Comparison of ENCODE assay signal across 1 cellular context in the genomic region with DNA sequence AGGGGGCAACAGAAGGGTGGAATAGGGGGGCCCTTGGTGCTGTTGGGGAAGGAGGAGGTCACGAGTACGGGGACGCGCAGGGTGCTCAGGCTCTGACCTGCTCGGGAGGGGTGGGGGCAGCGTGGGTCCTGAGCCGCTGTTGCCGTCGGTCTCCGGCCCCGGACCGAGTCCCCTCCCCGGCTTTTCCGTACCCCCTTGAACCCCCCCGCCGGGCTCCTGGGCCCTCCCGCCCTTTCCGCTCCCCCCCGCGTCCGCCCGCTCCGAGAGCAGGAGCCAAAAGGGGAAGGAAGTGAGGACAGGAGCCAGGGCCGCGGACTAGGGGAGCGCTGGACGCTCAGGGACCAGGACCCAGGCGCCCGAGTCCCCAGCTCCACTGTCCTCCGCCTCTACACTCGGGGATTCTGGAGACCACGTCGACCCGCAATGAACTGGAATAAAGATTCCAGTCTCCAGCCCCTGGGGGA.
TF ChIP-seq lines count a peak whose summit lies in the region.

A gene with protein sequence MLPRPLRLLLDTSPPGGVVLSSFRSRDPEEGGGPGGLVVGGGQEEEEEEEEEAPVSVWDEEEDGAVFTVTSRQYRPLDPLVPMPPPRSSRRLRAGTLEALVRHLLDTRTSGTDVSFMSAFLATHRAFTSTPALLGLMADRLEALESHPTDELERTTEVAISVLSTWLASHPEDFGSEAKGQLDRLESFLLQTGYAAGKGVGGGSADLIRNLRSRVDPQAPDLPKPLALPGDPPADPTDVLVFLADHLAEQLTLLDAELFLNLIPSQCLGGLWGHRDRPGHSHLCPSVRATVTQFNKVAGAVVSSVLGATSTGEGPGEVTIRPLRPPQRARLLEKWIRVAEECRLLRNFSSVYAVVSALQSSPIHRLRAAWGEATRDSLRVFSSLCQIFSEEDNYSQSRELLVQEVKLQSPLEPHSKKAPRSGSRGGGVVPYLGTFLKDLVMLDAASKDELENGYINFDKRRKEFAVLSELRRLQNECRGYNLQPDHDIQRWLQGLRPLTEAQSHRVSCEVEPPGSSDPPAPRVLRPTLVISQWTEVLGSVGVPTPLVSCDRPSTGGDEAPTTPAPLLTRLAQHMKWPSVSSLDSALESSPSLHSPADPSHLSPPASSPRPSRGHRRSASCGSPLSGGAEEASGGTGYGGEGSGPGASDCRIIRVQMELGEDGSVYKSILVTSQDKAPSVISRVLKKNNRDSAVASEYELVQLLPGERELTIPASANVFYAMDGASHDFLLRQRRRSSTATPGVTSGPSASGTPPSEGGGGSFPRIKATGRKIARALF (minus strand): TSS at position 170 of the 464 bp plus-strand sequence. CDS start 332 bp downstream, outside the sequence.

TF ChIP-seq in IMR-90, 13 proteins besides CTCF, POLR2A, EP300 and RAD21:
- TF ChIP-seq CEBPB (IDR thresholded peaks at IDR 0.05; ENCODE audit: low read depth, low read length) = no peak
- TF ChIP-seq MAZ (IDR thresholded peaks at IDR 0.05; ENCODE audit: borderline replicate concordance, low read depth, low read length) = 0 out of 2 replicates have a peak, but pooled peaks have one; percentile 2
